In the genomic region with DNA sequence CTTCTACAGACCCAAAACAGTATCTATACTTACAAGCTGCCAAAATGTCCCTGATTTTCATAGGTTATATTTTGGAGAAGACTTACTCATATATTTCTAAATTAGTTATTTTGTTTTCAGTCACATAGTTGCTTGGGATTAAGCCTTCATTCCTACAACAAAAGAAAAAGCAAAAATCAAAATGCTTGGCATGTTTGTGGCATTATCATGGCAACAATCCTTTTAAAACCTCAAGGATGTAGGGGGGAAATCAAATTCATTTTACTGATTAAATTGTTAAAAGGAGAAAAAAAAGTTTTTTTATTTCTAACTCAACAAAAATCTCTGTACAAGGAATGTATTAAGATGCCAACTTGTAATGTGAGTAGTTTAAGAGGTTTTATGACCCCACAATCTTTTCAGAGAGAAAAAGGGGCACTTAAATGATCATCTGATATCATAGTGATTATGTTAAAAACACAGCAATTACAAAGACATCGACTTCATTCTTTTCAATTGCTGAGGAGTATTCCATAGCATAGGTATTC, we compare ENCODE assay signal across 2 cellular contexts.
TF ChIP-seq lines count a peak whose summit lies in the region.

No MANE protein-coding gene starts in this region.

TF ChIP-seq in SK-N-SH, 30 proteins besides CTCF, POLR2A, EP300 and RAD21:
- TF ChIP-seq TEAD4 (IDR thresholded peaks at IDR 0.05; ENCODE audit: borderline replicate concordance, insufficient read depth): peak; percentile 44; the same call in 1 of the 2 replicates
- no peak for TF ChIP-seq EZH2phosphoT487 (IDR thresholded peaks at IDR 0.05; ENCODE audit: borderline replicate concordance, low read depth)
- peak; percentile 35 for TF ChIP-seq TCF12 (IDR thresholded peaks at IDR 0.05)
- TF ChIP-seq FOXJ3 (CRISPR knock-in tag; IDR thresholded peaks at IDR 0.05): no peak
- peak; percentile 31; the same call in 1 of the 2 replicates for TF ChIP-seq NFIC (IDR thresholded peaks at IDR 0.05; ENCODE audit: borderline replicate concordance)
- TF ChIP-seq, protein P1, sequence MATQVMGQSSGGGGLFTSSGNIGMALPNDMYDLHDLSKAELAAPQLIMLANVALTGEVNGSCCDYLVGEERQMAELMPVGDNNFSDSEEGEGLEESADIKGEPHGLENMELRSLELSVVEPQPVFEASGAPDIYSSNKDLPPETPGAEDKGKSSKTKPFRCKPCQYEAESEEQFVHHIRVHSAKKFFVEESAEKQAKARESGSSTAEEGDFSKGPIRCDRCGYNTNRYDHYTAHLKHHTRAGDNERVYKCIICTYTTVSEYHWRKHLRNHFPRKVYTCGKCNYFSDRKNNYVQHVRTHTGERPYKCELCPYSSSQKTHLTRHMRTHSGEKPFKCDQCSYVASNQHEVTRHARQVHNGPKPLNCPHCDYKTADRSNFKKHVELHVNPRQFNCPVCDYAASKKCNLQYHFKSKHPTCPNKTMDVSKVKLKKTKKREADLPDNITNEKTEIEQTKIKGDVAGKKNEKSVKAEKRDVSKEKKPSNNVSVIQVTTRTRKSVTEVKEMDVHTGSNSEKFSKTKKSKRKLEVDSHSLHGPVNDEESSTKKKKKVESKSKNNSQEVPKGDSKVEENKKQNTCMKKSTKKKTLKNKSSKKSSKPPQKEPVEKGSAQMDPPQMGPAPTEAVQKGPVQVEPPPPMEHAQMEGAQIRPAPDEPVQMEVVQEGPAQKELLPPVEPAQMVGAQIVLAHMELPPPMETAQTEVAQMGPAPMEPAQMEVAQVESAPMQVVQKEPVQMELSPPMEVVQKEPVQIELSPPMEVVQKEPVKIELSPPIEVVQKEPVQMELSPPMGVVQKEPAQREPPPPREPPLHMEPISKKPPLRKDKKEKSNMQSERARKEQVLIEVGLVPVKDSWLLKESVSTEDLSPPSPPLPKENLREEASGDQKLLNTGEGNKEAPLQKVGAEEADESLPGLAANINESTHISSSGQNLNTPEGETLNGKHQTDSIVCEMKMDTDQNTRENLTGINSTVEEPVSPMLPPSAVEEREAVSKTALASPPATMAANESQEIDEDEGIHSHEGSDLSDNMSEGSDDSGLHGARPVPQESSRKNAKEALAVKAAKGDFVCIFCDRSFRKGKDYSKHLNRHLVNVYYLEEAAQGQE (IDR thresholded peaks at IDR 0.05; ENCODE audit: low read depth, low read length): no peak
- TF ChIP-seq RFX5 (IDR thresholded peaks at IDR 0.05; ENCODE audit: low read length): no peak
- no peak for TF ChIP-seq YY1 (IDR thresholded peaks at IDR 0.05; ENCODE audit: low read depth)
- no peak for TF ChIP-seq NRF1 (IDR thresholded peaks at IDR 0.05; ENCODE audit: low read depth, low read length)

TF ChIP-seq in HepG2, 621 proteins besides CTCF, POLR2A, EP300 and RAD21:
- TF ChIP-seq, protein P2, sequence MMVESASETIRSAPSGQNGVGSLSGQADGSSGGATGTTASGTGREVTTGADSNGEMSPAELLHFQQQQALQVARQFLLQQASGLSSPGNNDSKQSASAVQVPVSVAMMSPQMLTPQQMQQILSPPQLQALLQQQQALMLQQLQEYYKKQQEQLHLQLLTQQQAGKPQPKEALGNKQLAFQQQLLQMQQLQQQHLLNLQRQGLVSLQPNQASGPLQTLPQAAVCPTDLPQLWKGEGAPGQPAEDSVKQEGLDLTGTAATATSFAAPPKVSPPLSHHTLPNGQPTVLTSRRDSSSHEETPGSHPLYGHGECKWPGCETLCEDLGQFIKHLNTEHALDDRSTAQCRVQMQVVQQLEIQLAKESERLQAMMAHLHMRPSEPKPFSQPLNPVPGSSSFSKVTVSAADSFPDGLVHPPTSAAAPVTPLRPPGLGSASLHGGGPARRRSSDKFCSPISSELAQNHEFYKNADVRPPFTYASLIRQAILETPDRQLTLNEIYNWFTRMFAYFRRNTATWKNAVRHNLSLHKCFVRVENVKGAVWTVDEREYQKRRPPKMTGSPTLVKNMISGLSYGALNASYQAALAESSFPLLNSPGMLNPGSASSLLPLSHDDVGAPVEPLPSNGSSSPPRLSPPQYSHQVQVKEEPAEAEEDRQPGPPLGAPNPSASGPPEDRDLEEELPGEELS (CRISPR knock-in tag; IDR thresholded peaks at IDR 0.05): no peak
- no peak for TF ChIP-seq FOXC1 (CRISPR knock-in tag; IDR thresholded peaks at IDR 0.05; ENCODE audit: borderline replicate concordance)
- no peak for TF ChIP-seq ZNF317 (CRISPR knock-in tag; IDR thresholded peaks at IDR 0.05)
- no peak for TF ChIP-seq ZNF660 (CRISPR knock-in tag; IDR thresholded peaks at IDR 0.05; ENCODE audit: borderline replicate concordance, low read depth)
- TF ChIP-seq, protein P3, sequence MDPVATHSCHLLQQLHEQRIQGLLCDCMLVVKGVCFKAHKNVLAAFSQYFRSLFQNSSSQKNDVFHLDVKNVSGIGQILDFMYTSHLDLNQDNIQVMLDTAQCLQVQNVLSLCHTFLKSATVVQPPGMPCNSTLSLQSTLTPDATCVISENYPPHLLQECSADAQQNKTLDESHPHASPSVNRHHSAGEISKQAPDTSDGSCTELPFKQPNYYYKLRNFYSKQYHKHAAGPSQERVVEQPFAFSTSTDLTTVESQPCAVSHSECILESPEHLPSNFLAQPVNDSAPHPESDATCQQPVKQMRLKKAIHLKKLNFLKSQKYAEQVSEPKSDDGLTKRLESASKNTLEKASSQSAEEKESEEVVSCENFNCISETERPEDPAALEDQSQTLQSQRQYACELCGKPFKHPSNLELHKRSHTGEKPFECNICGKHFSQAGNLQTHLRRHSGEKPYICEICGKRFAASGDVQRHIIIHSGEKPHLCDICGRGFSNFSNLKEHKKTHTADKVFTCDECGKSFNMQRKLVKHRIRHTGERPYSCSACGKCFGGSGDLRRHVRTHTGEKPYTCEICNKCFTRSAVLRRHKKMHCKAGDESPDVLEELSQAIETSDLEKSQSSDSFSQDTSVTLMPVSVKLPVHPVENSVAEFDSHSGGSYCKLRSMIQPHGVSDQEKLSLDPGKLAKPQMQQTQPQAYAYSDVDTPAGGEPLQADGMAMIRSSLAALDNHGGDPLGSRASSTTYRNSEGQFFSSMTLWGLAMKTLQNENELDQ (CRISPR knock-in tag; IDR thresholded peaks at IDR 0.05; ENCODE audit: borderline replicate concordance): no peak
- TF ChIP-seq, protein P4, sequence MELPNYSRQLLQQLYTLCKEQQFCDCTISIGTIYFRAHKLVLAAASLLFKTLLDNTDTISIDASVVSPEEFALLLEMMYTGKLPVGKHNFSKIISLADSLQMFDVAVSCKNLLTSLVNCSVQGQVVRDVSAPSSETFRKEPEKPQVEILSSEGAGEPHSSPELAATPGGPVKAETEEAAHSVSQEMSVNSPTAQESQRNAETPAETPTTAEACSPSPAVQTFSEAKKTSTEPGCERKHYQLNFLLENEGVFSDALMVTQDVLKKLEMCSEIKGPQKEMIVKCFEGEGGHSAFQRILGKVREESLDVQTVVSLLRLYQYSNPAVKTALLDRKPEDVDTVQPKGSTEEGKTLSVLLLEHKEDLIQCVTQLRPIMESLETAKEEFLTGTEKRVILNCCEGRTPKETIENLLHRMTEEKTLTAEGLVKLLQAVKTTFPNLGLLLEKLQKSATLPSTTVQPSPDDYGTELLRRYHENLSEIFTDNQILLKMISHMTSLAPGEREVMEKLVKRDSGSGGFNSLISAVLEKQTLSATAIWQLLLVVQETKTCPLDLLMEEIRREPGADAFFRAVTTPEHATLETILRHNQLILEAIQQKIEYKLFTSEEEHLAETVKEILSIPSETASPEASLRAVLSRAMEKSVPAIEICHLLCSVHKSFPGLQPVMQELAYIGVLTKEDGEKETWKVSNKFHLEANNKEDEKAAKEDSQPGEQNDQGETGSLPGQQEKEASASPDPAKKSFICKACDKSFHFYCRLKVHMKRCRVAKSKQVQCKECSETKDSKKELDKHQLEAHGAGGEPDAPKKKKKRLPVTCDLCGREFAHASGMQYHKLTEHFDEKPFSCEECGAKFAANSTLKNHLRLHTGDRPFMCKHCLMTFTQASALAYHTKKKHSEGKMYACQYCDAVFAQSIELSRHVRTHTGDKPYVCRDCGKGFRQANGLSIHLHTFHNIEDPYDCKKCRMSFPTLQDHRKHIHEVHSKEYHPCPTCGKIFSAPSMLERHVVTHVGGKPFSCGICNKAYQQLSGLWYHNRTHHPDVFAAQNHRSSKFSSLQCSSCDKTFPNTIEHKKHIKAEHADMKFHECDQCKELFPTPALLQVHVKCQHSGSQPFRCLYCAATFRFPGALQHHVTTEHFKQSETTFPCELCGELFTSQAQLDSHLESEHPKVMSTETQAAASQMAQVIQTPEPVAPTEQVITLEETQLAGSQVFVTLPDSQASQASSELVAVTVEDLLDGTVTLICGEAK (IDR thresholded peaks at IDR 0.05): no peak
- TF ChIP-seq, protein P4 (CRISPR knock-in tag; IDR thresholded peaks at IDR 0.05): no peak
- TF ChIP-seq RXRA (CRISPR knock-in tag; IDR thresholded peaks at IDR 0.05): no peak
